19 cellular contexts compared by ENCODE assay signal in the genomic region with DNA sequence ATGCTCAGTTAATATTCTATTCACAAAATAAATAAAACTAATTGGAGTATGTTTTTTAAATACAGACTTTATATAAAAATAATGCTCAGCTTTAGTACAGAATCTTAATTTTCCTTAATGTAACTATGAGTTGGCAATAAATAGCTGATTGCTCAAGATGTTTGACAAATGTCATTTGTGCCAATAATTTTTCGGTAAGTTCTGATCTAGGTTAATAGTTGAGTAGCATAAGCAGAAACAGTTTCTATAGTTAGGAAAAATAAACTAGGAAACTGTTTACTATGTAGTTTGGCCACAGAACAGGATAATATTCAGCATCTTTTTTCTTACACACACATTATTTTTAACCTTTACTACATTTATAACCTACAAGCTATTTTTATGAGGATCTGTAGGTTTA. TPM values are rescaled to one million over a fixed set of nuclear protein-coding genes. Genes with fewer than 3 reads are reported as not detected.
DNase-seq lines count a peak whose midpoint lies in the region; ATAC-seq, FAIRE-seq and TF ChIP-seq lines count a peak whose summit lies in the region.
"Had no signal": no experiment of that assay in that cellular context is flagged by ENCODE, and none has a peak within 500 bp of the region (broad histone marks: within the 10 kb centered on the region; RNA-seq: fewer than 3 reads in every experiment).

No MANE protein-coding gene starts in this region.

- WGBS in right lobe of liver (ENCODE audit: insufficient coverage, low coverage, low lambda C conversion rate, missing lambda C conversion rate): 6% methylated on average over 1 of the region's 1 CpG
- WGBS in HepG2 (ENCODE audit: low lambda C conversion rate): 100% methylated on average over 1 of the region's 1 CpG
- WGBS in small intestine, 3 donors: 73 to 82% (median 77%) methylated on average over 1 of the region's 1 CpG

- H3K27me3 ChIP-seq in right lobe of liver (no peaks in the 10 kb centered on the region), HepG2 (ENCODE audit: control insufficient read depth in 1 of 2, insufficient read depth in 2 of 2, low read length in 2 of 2) (no peaks in the 10 kb centered on the region), small intestine (ENCODE audit: control insufficient read depth in 2 of 2, insufficient read depth in 2 of 2, low read length in 2 of 2) (no peaks in the 10 kb centered on the region), GM23338 (ENCODE audit: insufficient read depth) (no peaks in the 10 kb centered on the region), Karpas-422 (ENCODE audit: low read length) (no peaks in the 10 kb centered on the region)
- H3K27me3 ChIP-seq: BLaER1 had no signal

- H3K9me3 ChIP-seq in right lobe of liver (no peaks in the 10 kb centered on the region), HepG2 (ENCODE audit: low read length) (no peaks in the 10 kb centered on the region), small intestine (ENCODE audit: control insufficient read depth, low read depth) (no peaks in the 10 kb centered on the region), Karpas-422 (ENCODE audit: low read length) (no peaks in the 10 kb centered on the region)
- H3K9me3 ChIP-seq: Caco-2 had no signal

- H3K36me3 ChIP-seq in right lobe of liver: peaks cover 0 to 12% (median 4%) of the 10 kb centered on the region in 4 donors
- H3K36me3 ChIP-seq in HepG2 (replicated peaks in 1 of 2; ENCODE audit: control insufficient read depth in 1 of 2, insufficient read depth in 2 of 2, low read length in 2 of 2): peaks cover 3 to 30% of the 10 kb centered on the region in 2 experiments
- peaks cover 0 to 4% of the 10 kb centered on the region in 2 donors for H3K36me3 ChIP-seq in small intestine (ENCODE audit: control insufficient read depth in 2 of 2, insufficient read depth in 2 of 2, low read length in 2 of 2)
- H3K36me3 ChIP-seq in GM23338 (ENCODE audit: insufficient read depth): peaks cover 14% of the 10 kb centered on the region; the same call in 1 of the 2 replicates
- H3K36me3 ChIP-seq in Karpas-422 (ENCODE audit: insufficient read depth, low read length): no peaks in the 10 kb centered on the region

- POLR2A ChIA-PET in HepG2 (lab: Yijun Ruan, JAX): no interaction called here

- no peak for FAIRE-seq in HepG2 (lab: Jason Lieb, UNC)
- FAIRE-seq in small intestine (lab: Jason Lieb, UNC): peak; percentile 72
- FAIRE-seq: GM19239 had no signal

- no peaks in the 10 kb centered on the region for H3K9me3 Mint-ChIP-seq in GM23338
- H3K9me3 Mint-ChIP-seq: CD4-positive, CD25-positive, alpha-beta regulatory T cell; CD8-positive, alpha-beta T cell; H9 had no signal

- no peaks in the 10 kb centered on the region for H3F3A ChIP-seq in GM23338 (replicated peaks; ENCODE audit: low read depth)

- TF ChIP-seq CTCF in right lobe of liver (IDR thresholded peaks at IDR 0.05) (no peak), HepG2 (CRISPR knock-in tag; IDR thresholded peaks at IDR 0.05) (no peak), GM23338 (conservative IDR thresholded peaks at IDR 0.05; ENCODE audit: low read depth in 2 of 2) (no peak)

- no peaks in the 10 kb centered on the region for H3K27me3 Mint-ChIP-seq in GM23338 (ENCODE audit: insufficient read depth, low read depth, poor library complexity)
- H3K27me3 Mint-ChIP-seq: B cell; CD4-positive, CD25-positive, alpha-beta regulatory T cell had no signal

- H2AFZ ChIP-seq in HepG2 (ENCODE audit: low read length) (no peak overlapping the region), GM23338 (no peak overlapping the region), Karpas-422 (ENCODE audit: low read length) (no peak overlapping the region)
- H2AFZ ChIP-seq: GM23248 had no signal

- peaks cover 8% of the 10 kb centered on the region; the same call in 2 of the 3 replicates for H3K4me1 Mint-ChIP-seq in GM23338
- H3K4me1 Mint-ChIP-seq: CD4-positive, CD25-positive, alpha-beta regulatory T cell had no signal

- no peak for TF ChIP-seq POLR2A in right lobe of liver (IDR thresholded peaks at IDR 0.05)
- TF ChIP-seq POLR2A in HepG2 (IDR thresholded peaks at IDR 0.05; ENCODE audit: insufficient read depth in 1 of 2, low read depth in 2 of 2, low read length in 2 of 2): no peak

- no peak for TF ChIP-seq RAD21 in HepG2 (CRISPR knock-in tag; IDR thresholded peaks at IDR 0.05)

- H4K20me1 ChIP-seq in HepG2 (ENCODE audit: insufficient read depth, low read length): 0 out of 2 replicates have a peak, but pooled peaks cover 3% of the 10 kb centered on the region
- H4K20me1 ChIP-seq in GM23338 (replicated peaks; ENCODE audit: insufficient read depth): no peaks in the 10 kb centered on the region; the same call in 1 of the 2 replicates
- H4K20me1 ChIP-seq in Karpas-422 (ENCODE audit: insufficient read depth, low read depth, low read length): no peaks in the 10 kb centered on the region

- ATAC-seq in right lobe of liver (peak; percentile 17 to 67 (median 56)), HepG2 (no peak), left lobe of liver (peak; percentile 38), GM23338 (no peak)
- ATAC-seq: CD8-positive, alpha-beta T cell; HCT116 had no signal

- no peaks in the 10 kb centered on the region for H3K79me2 ChIP-seq in HepG2 (ENCODE audit: insufficient read depth, low read length)
- H3K79me2 ChIP-seq in GM23338 (replicated peaks; ENCODE audit: insufficient read depth): 0 out of 2 replicates have a peak, but pooled peaks cover under 1% of the 10 kb centered on the region
- H3K79me2 ChIP-seq in Karpas-422 (ENCODE audit: low read length): no peaks in the 10 kb centered on the region

- H3K4me3 ChIP-seq in right lobe of liver (no peak overlapping the region), HepG2 (replicated peaks in 1 of 3; ENCODE audit: insufficient read depth in 1 of 3, low read depth in 2 of 3, low read length in 3 of 3) (no peak overlapping the region), small intestine (ENCODE audit: low read depth in 1 of 2, low read length in 2 of 2) (no peak overlapping the region), GM23338 (no peak overlapping the region), Karpas-422 (ENCODE audit: low read length) (no peak overlapping the region)
- H3K4me3 ChIP-seq: BLaER1, GM23248 had no signal

- H3K27ac Mint-ChIP-seq in GM23338: no peak overlapping the region
- H3K27ac Mint-ChIP-seq: B cell; CD4-positive, CD25-positive, alpha-beta regulatory T cell; CD8-positive, alpha-beta T cell; H9 had no signal

- H3K27ac ChIP-seq in right lobe of liver (peak overlapping the region in 2 of 3 donors; percentile 20 to 25), HepG2 (ENCODE audit: extremely low read length, insufficient read depth, low read length) (no peak overlapping the region), small intestine (ENCODE audit: low read depth in 1 of 2, low read length in 1 of 2) (no peak overlapping the region), GM23338 (ENCODE audit: low read depth) (no peak overlapping the region), Karpas-422 (ENCODE audit: low read length) (no peak overlapping the region)
- H3K27ac ChIP-seq: 22Rv1, BLaER1, C4-2B, GM23248 had no signal

- in situ Hi-C loops in HepG2 (cut with HindIII; ENCODE audit: extremely low pct_ligation_motif_present, low pct_unique_long_range_greater_than_20kb): no loop called here

- H3K9ac ChIP-seq in HepG2 (ENCODE audit: insufficient read depth, low read depth, low read length) (no peak overlapping the region), Karpas-422 (ENCODE audit: low read length) (no peak overlapping the region)
- H3K9ac ChIP-seq: BLaER1, GM23248 had no signal

- DNase-seq in right lobe of liver (no peak), HepG2 (ENCODE audit: low spot score) (no peak), left lobe of liver (ENCODE audit: low spot score) (no peak), small intestine (no peak), GM23338 (ENCODE audit: low spot score) (no peak), Karpas-422 (no peak)
- DNase-seq: Caco-2; CD4-positive, CD25-positive, alpha-beta regulatory T cell; CD8-positive, alpha-beta T cell; DMS153; DND-41; GM23248; H9 had no signal

- H3K4me1 ChIP-seq in right lobe of liver (peaks cover 0 to 45% (median 17%) of the 10 kb centered on the region in 4 donors), HepG2 (ENCODE audit: insufficient read depth, low read length) (peaks cover 26% of the 10 kb centered on the region), small intestine (ENCODE audit: control insufficient read depth in 2 of 2, insufficient read depth in 1 of 2, low read depth in 1 of 2, low read length in 1 of 2) (no peaks in the 10 kb centered on the region), GM23338 (ENCODE audit: insufficient read depth) (peaks cover 8% of the 10 kb centered on the region; the same call in 1 of the 2 replicates), Karpas-422 (ENCODE audit: low read length) (no peaks in the 10 kb centered on the region)
- H3K4me1 ChIP-seq: BLaER1 had no signal

- no peak overlapping the region for H3K4me3 Mint-ChIP-seq in GM23338
- H3K4me3 Mint-ChIP-seq: B cell; CD4-positive, CD25-positive, alpha-beta regulatory T cell; CD8-positive, alpha-beta T cell; H9 had no signal

- peaks cover 23% of the 10 kb centered on the region for H3K36me3 Mint-ChIP-seq in GM23338 (ENCODE audit: low read depth)
- H3K36me3 Mint-ChIP-seq: CD4-positive, CD25-positive, alpha-beta regulatory T cell had no signal

- intact Hi-C loops in right lobe of liver (cut with DNase I) (no loop called here), HepG2 (cut with micrococcal nuclease; ENCODE audit: unreplicated experiment) (loop anchor here (5.0 kb wide), 1 partner anchor 80 kb away; no protein-coding TSS in a partner anchor)

- no peak overlapping the region for H3K4me2 ChIP-seq in HepG2 (ENCODE audit: low read depth, low read length)
- no peak overlapping the region for H3K4me2 ChIP-seq in GM23338
- H3K4me2 ChIP-seq in Karpas-422 (ENCODE audit: low read depth, low read length, poor library complexity, severe bottlenecking): no peak overlapping the region
- H3K4me2 ChIP-seq: BLaER1 had no signal

- TF ChIP-seq EP300 in HepG2 (IDR thresholded peaks at IDR 0.05; ENCODE audit: low read depth in 2 of 2, low read length in 2 of 2): no peak
- TF ChIP-seq EP300 in HepG2 (CRISPR knock-in tag; IDR thresholded peaks at IDR 0.05; ENCODE audit: borderline replicate concordance): no peak

- CTCF ChIA-PET in HepG2 (lab: Yijun Ruan, JAX; ENCODE audit: low intra/inter-chr PET ratio, low total read pairs): no interaction called here

- H3K9me2 ChIP-seq in GM23338 (ENCODE audit: insufficient read depth) (no peaks in the 10 kb centered on the region), Karpas-422 (replicated peaks; ENCODE audit: insufficient read depth, low read length) (no peaks in the 10 kb centered on the region)

- no TSS peak for BruUV-seq in HepG2 (replicated peaks; lab: Mats Ljungman, UMichigan)

RNA-seq across cellular contexts. Expression of gene KCTD3, which starts 40.3 kb away (rescaled TPM):
- 10 to 100 TPM; 33.0 to 43.5 (median 39.3) TPM for total RNA-seq in right lobe of liver
- total RNA-seq in HepG2 (2016; rRNA removed; fragmentation: Illumina TruSeq; extraction: Trizol): 68.1 and 101 TPM in 2 replicates
- total RNA-seq in HepG2 (2016; cell fraction: cytosol; rRNA removed; fragmentation: Illumina TruSeq; extraction: Trizol; ENCODE audit: low read depth): 21.1 and 25.6 TPM in 2 replicates
- total RNA-seq in HepG2 (2016; cell fraction: insoluble cytoplasmic fraction; rRNA removed; fragmentation: Illumina TruSeq; extraction: Trizol): 62.7 and 95.7 TPM in 2 replicates
- 67.6 and 75.5 TPM in 2 replicates for total RNA-seq in HepG2 (2016; cell fraction: membrane; rRNA removed; fragmentation: Illumina TruSeq; extraction: Trizol)
- total RNA-seq in HepG2 (2016; cell fraction: nucleus; rRNA removed; fragmentation: Illumina TruSeq; extraction: Trizol): 61.8 and 68.8 TPM in 2 replicates
- polyA plus RNA-seq in HepG2 (2011; rRNA removed): 42.1 and 49.8 TPM in 2 replicates
- 28.9 and 30.6 TPM in 2 replicates for polyA plus RNA-seq in HepG2 (2011; cell fraction: cytosol; rRNA removed)
- polyA plus RNA-seq in HepG2 (2011; cell fraction: nucleus; rRNA removed): 39.0 and 39.4 TPM in 2 replicates
- 26.8 and 35.9 TPM in 2 replicates for polyA plus RNA-seq in HepG2 (2012)
- 9.7 and 10.6 TPM in 2 replicates for polyA plus RNA-seq in HepG2 (2016; cell fraction: cytosol; fragmentation: Illumina TruSeq; extraction: Trizol; ENCODE audit: low read depth)
- 81.8 and 89.6 TPM in 2 replicates for polyA plus RNA-seq in HepG2 (2016; cell fraction: insoluble cytoplasmic fraction; fragmentation: Illumina TruSeq; extraction: Trizol; ENCODE audit: low read depth)
- 32.1 and 35.4 TPM in 2 replicates for polyA plus RNA-seq in HepG2 (2016; cell fraction: membrane; fragmentation: Illumina TruSeq; extraction: Trizol; ENCODE audit: low read depth)
- polyA plus RNA-seq in HepG2 (2016; cell fraction: nucleus; fragmentation: Illumina TruSeq; extraction: Trizol; ENCODE audit: insufficient read depth, low read depth): 79.5 and 81.4 TPM in 2 replicates
- polyA minus RNA-seq in HepG2 (2011; rRNA and poly(A)+ RNA removed; ENCODE audit: low replicate concordance): 59.2 and 101 TPM in 2 replicates
- polyA minus RNA-seq in HepG2 (2011; cell fraction: cytosol; rRNA and poly(A)+ RNA removed): 37.6 and 40.1 TPM in 2 replicates
- 82.1 and 91.3 TPM in 2 replicates for polyA minus RNA-seq in HepG2 (2011; cell fraction: nucleus; rRNA and poly(A)+ RNA removed)
- total RNA-seq in left lobe of liver: 35.2 TPM
- 100 to 1,000 TPM in 1 of 3 donors, 10 to 100 TPM in 2; 40.0 to 128 (median 50.3) TPM for polyA plus RNA-seq in small intestine
- 53.1 and 60.3 TPM in 2 replicates for total RNA-seq in GM23338 (2014; rRNA removed; shearing (Covaris generic))
- 29.4 and 30.1 TPM in 2 replicates for polyA plus RNA-seq in GM23338 (2016; fragmentation: Nextera tagmentation; extraction: Ambion mirVana)
- total RNA-seq in Karpas-422 (2014; rRNA removed; shearing (Covaris generic); ENCODE audit: low replicate concordance): not detected in 2 replicates

Comparison
In these comparisons a context has a peak if more than half of its experiments do, and no peak if none do; other contexts are left out.
1. ATAC-seq: peak in right lobe of liver (4 of 4) and left lobe of liver (single experiment); none in HepG2 (single experiment) and GM23338 (single experiment).
2. H3K27ac ChIP-seq: peak in right lobe of liver (2 of 3); none in HepG2 (single experiment), small intestine (0 of 2), GM23338 (single experiment) and Karpas-422 (single experiment).
3. RNA of gene KCTD3, which starts 40.3 kb away (total RNA-seq): 21.1 to 101 TPM in HepG2, 53.1 to 60.3 TPM in GM23338, 33.0 to 43.5 TPM in right lobe of liver and 35.2 TPM in left lobe of liver (single experiment); not detected in Karpas-422; every median in the first group is over 10 times any median in the second.